Comparison of ENCODE assay signal across 20 cellular contexts in genomic region chr22:38249301-38249700, GRCh38. TPM values are rescaled to one million over a fixed set of nuclear protein-coding genes. Genes with fewer than 3 reads are reported as not detected.
DNase-seq lines count a peak whose midpoint lies in the region; ATAC-seq, FAIRE-seq and TF ChIP-seq lines count a peak whose summit lies in the region.
"Had no signal": no experiment of that assay in that cellular context is flagged by ENCODE, and none has a peak within 500 bp of the region (broad histone marks: within the 10 kb centered on the region; RNA-seq: fewer than 3 reads in every experiment).

No MANE protein-coding gene starts in this region.

- no peak for TF ChIP-seq RAD21 in HepG2 (CRISPR knock-in tag; IDR thresholded peaks at IDR 0.05)

- H3K4me3 Mint-ChIP-seq in neural crest cell = no peak overlapping the region
- H3K4me3 Mint-ChIP-seq: CD14-positive monocyte; CD4-positive, alpha-beta memory T cell had no signal

- CTCF ChIA-PET in HepG2 (lab: Yijun Ruan, JAX; ENCODE audit: low intra/inter-chr PET ratio, low total read pairs) = no interaction called here

- no peak for FAIRE-seq in HepG2 (lab: Jason Lieb, UNC)
- FAIRE-seq: A549, GM12892, GM18507 had no signal

- TF ChIP-seq POLR2A in HepG2 (IDR thresholded peaks at IDR 0.05; ENCODE audit: insufficient read depth in 1 of 2, low read depth in 2 of 2, low read length in 2 of 2) (no peak), right lobe of liver (IDR thresholded peaks at IDR 0.05) (no peak)

- no peaks in the 10 kb centered on the region for H3K27me3 ChIP-seq in HepG2 (ENCODE audit: control insufficient read depth in 1 of 2, insufficient read depth in 2 of 2, low read length in 2 of 2)
- no peaks in the 10 kb centered on the region for H3K27me3 ChIP-seq in right lobe of liver

- peak overlapping the region; percentile 94 for H3K27ac Mint-ChIP-seq in neural crest cell (ENCODE audit: unreplicated experiment)

- no peak overlapping the region for H2AFZ ChIP-seq in HepG2 (ENCODE audit: low read length)
- H2AFZ ChIP-seq: GM23248 had no signal

- no peaks in the 10 kb centered on the region for H3K27me3 Mint-ChIP-seq in neural crest cell (ENCODE audit: low read depth)
- H3K27me3 Mint-ChIP-seq: CD4-positive, alpha-beta memory T cell had no signal

- H3K9me3 ChIP-seq in HepG2 (ENCODE audit: low read length) (no peaks in the 10 kb centered on the region), right lobe of liver (no peaks in the 10 kb centered on the region)
- H3K9me3 ChIP-seq: A549, HAP-1 had no signal

- peaks cover 7% of the 10 kb centered on the region for H3K4me1 Mint-ChIP-seq in neural crest cell

- no peak overlapping the region for H3K9ac ChIP-seq in HepG2 (ENCODE audit: insufficient read depth, low read depth, low read length)
- H3K9ac ChIP-seq: GM23248 had no signal

- in situ Hi-C loops in HepG2 (cut with HindIII; ENCODE audit: extremely low pct_ligation_motif_present, low pct_unique_long_range_greater_than_20kb) = no loop called here

- H3K4me1 ChIP-seq in HepG2 (ENCODE audit: insufficient read depth, low read length) (no peaks in the 10 kb centered on the region), right lobe of liver (no peaks in the 10 kb centered on the region)
- H3K4me1 ChIP-seq: A549, HAP-1 had no signal

- ATAC-seq in HepG2 = no peak
- no peak for ATAC-seq in right lobe of liver
- ATAC-seq: A549 had no signal

- TF ChIP-seq EP300 in HepG2 (IDR thresholded peaks at IDR 0.05; ENCODE audit: low read depth in 2 of 2, low read length in 2 of 2) (no peak), HepG2 (CRISPR knock-in tag; IDR thresholded peaks at IDR 0.05; ENCODE audit: borderline replicate concordance) (no peak)

- TF ChIP-seq CTCF in HepG2 (CRISPR knock-in tag; IDR thresholded peaks at IDR 0.05) = no peak
- TF ChIP-seq CTCF in right lobe of liver (IDR thresholded peaks at IDR 0.05) = no peak
- TF ChIP-seq CTCF in neural crest cell (conservative IDR thresholded peaks at IDR 0.05) = no peak

- H3K36me3 Mint-ChIP-seq in neural crest cell (ENCODE audit: low read depth) = peaks cover 8% of the 10 kb centered on the region

- 0 out of 2 replicates have a peak, but pooled peaks cover 7% of the 10 kb centered on the region for H4K20me1 ChIP-seq in HepG2 (ENCODE audit: insufficient read depth, low read length)

- H3K27ac ChIP-seq in HepG2 (ENCODE audit: extremely low read length, insufficient read depth, low read length) (no peak overlapping the region), right lobe of liver (no peak overlapping the region), cingulate gyrus (ENCODE audit: low read depth, low read length) (peak overlapping the region; percentile 60)
- H3K27ac ChIP-seq: 22Rv1, A549, GM23248, HL-60 had no signal

- H3K9me3 Mint-ChIP-seq in neural crest cell = no peaks in the 10 kb centered on the region

- BruUV-seq in HepG2 (replicated peaks; lab: Mats Ljungman, UMichigan) = no TSS peak

- 97% methylated on average over 3 of the region's 3 CpGs for WGBS in HepG2 (ENCODE audit: low lambda C conversion rate)
- 100% methylated on average over 2 of the region's 3 CpGs for WGBS in right lobe of liver (ENCODE audit: insufficient coverage, low coverage, low lambda C conversion rate, missing lambda C conversion rate)

- no peak for DNase-seq in HepG2 (ENCODE audit: low spot score)
- no peak for DNase-seq in right lobe of liver
- DNase-seq in neural crest cell (ENCODE audit: low read depth, low spot score) = no peak
- DNase-seq in NCI-H2029 treated with DMSO at 0.1 percent for 48 hours (lab: John Stamatoyannopoulos, UW) = no peak
- no peak for DNase-seq in stimulated activated CD4-positive, alpha-beta T cell treated with anti-CD3 and anti-CD28 coated beads, Interleukin-1b, Interleukin-23, amount 100 ng/mL, for 48 hours
- no peak for DNase-seq in effector CD8-positive, alpha-beta T cell (lab: John Stamatoyannopoulos, UW)
- DNase-seq: AML-193; CD4-positive, alpha-beta memory T cell; DMS153; DMS79; GDM1; GM23248 had no signal

- peaks cover 11 to 20% of the 10 kb centered on the region in 2 experiments; a peak in 4 of 5 replicates for H3K36me3 ChIP-seq in HepG2 (replicated peaks in 1 of 2; ENCODE audit: control insufficient read depth in 1 of 2, insufficient read depth in 2 of 2, low read length in 2 of 2)
- peaks cover 0 to 8% (median 3%) of the 10 kb centered on the region in 4 donors for H3K36me3 ChIP-seq in right lobe of liver

- intact Hi-C loops in HepG2 (cut with micrococcal nuclease; ENCODE audit: unreplicated experiment) (no loop called here), right lobe of liver (cut with DNase I) (no loop called here)

- no peak overlapping the region for H3K4me2 ChIP-seq in HepG2 (ENCODE audit: low read depth, low read length)
- H3K4me2 ChIP-seq: A549 had no signal

- no peak overlapping the region for H3K4me3 ChIP-seq in HepG2 (replicated peaks in 1 of 3; ENCODE audit: insufficient read depth in 1 of 3, low read depth in 2 of 3, low read length in 3 of 3)
- H3K4me3 ChIP-seq in right lobe of liver = no peak overlapping the region
- H3K4me3 ChIP-seq: A549, GM23248, HAP-1 had no signal

- H3K79me2 ChIP-seq in HepG2 (ENCODE audit: insufficient read depth, low read length) = peaks cover 11% of the 10 kb centered on the region

- POLR2A ChIA-PET in HepG2 (lab: Yijun Ruan, JAX) = no interaction called here

TF ChIP-seq in HepG2, 621 proteins besides CTCF, POLR2A, EP300 and RAD21:
- TF ChIP-seq NPAS2 (CRISPR knock-in tag; IDR thresholded peaks at IDR 0.05; ENCODE audit: borderline replicate concordance) = no peak
- no peak for TF ChIP-seq TBX2 (CRISPR knock-in tag; IDR thresholded peaks at IDR 0.05; ENCODE audit: borderline replicate concordance)
- peak; percentile 98 for TF ChIP-seq ZNF264 (CRISPR knock-in tag; IDR thresholded peaks at IDR 0.05)

RNA-seq across cellular contexts. Expression of gene TMEM184B, which starts 23.5 kb away (rescaled TPM):
- total RNA-seq in HepG2 (2016; rRNA removed; fragmentation: Illumina TruSeq; extraction: Trizol) (11.8 and 15.9 TPM in 2 replicates), right lobe of liver (10 to 100 TPM in 5 of 6 experiments, 1 to 10 TPM in 1; 7.9 to 42.6 (median 16.9) TPM), neural crest cell (58.3 and 60.3 TPM in 2 replicates)
- 12.8 and 13.5 TPM in 2 replicates for total RNA-seq in HepG2 (2016; cell fraction: cytosol; rRNA removed; fragmentation: Illumina TruSeq; extraction: Trizol; ENCODE audit: low read depth)
- 10.2 and 15.3 TPM in 2 replicates for total RNA-seq in HepG2 (2016; cell fraction: insoluble cytoplasmic fraction; rRNA removed; fragmentation: Illumina TruSeq; extraction: Trizol)
- 32.8 and 33.3 TPM in 2 replicates for total RNA-seq in HepG2 (2016; cell fraction: membrane; rRNA removed; fragmentation: Illumina TruSeq; extraction: Trizol)
- 12.9 and 16.5 TPM in 2 replicates for total RNA-seq in HepG2 (2016; cell fraction: nucleus; rRNA removed; fragmentation: Illumina TruSeq; extraction: Trizol)
- 16.0 and 16.4 TPM in 2 replicates for polyA plus RNA-seq in HepG2 (2011; rRNA removed)
- 13.7 and 14.0 TPM in 2 replicates for polyA plus RNA-seq in HepG2 (2011; cell fraction: cytosol; rRNA removed)
- polyA plus RNA-seq in HepG2 (2011; cell fraction: nucleus; rRNA removed) = 33.2 and 36.0 TPM in 2 replicates
- polyA plus RNA-seq in HepG2 (2012) = 18.5 and 26.5 TPM in 2 replicates
- 13.7 and 14.5 TPM in 2 replicates for polyA plus RNA-seq in HepG2 (2016; cell fraction: cytosol; fragmentation: Illumina TruSeq; extraction: Trizol; ENCODE audit: low read depth)
- 14.5 and 19.7 TPM in 2 replicates for polyA plus RNA-seq in HepG2 (2016; cell fraction: insoluble cytoplasmic fraction; fragmentation: Illumina TruSeq; extraction: Trizol; ENCODE audit: low read depth)
- 34.1 and 39.3 TPM in 2 replicates for polyA plus RNA-seq in HepG2 (2016; cell fraction: membrane; fragmentation: Illumina TruSeq; extraction: Trizol; ENCODE audit: low read depth)
- polyA plus RNA-seq in HepG2 (2016; cell fraction: nucleus; fragmentation: Illumina TruSeq; extraction: Trizol; ENCODE audit: insufficient read depth, low read depth) = 38.4 and 41.0 TPM in 2 replicates
- polyA minus RNA-seq in HepG2 (2011; rRNA and poly(A)+ RNA removed; ENCODE audit: low replicate concordance) = 21.0 and 37.7 TPM in 2 replicates
- polyA minus RNA-seq in HepG2 (2011; cell fraction: cytosol; rRNA and poly(A)+ RNA removed) = 18.8 and 20.9 TPM in 2 replicates
- 8.7 and 10.9 TPM in 2 replicates for polyA minus RNA-seq in HepG2 (2011; cell fraction: nucleus; rRNA and poly(A)+ RNA removed)

RNA-seq across cellular contexts. Expression of gene MAFF, which starts 47.5 kb away (rescaled TPM):
- total RNA-seq in HepG2 (2016; rRNA removed; fragmentation: Illumina TruSeq; extraction: Trizol) = 3.1 and 5.4 TPM in 2 replicates
- total RNA-seq in HepG2 (2016; cell fraction: cytosol; rRNA removed; fragmentation: Illumina TruSeq; extraction: Trizol; ENCODE audit: low read depth) = 1.1 and 1.3 TPM in 2 replicates
- total RNA-seq in HepG2 (2016; cell fraction: insoluble cytoplasmic fraction; rRNA removed; fragmentation: Illumina TruSeq; extraction: Trizol) = 3.7 and 5.5 TPM in 2 replicates
- 2.3 and 2.5 TPM in 2 replicates for total RNA-seq in HepG2 (2016; cell fraction: membrane; rRNA removed; fragmentation: Illumina TruSeq; extraction: Trizol)
- total RNA-seq in HepG2 (2016; cell fraction: nucleus; rRNA removed; fragmentation: Illumina TruSeq; extraction: Trizol) = 4.4 and 6.4 TPM in 2 replicates
- polyA plus RNA-seq in HepG2 (2011; rRNA removed) = 14.3 and 17.1 TPM in 2 replicates
- polyA plus RNA-seq in HepG2 (2011; cell fraction: cytosol; rRNA removed) = 15.6 and 18.3 TPM in 2 replicates
- polyA plus RNA-seq in HepG2 (2011; cell fraction: nucleus; rRNA removed) = 15.7 and 16.6 TPM in 2 replicates
- polyA plus RNA-seq in HepG2 (2012) = 12.4 and 26.2 TPM in 2 replicates
- polyA plus RNA-seq in HepG2 (2016; cell fraction: cytosol; fragmentation: Illumina TruSeq; extraction: Trizol; ENCODE audit: low read depth) = 0.70 and 0.71 TPM in 2 replicates
- 3.5 and 3.7 TPM in 2 replicates for polyA plus RNA-seq in HepG2 (2016; cell fraction: insoluble cytoplasmic fraction; fragmentation: Illumina TruSeq; extraction: Trizol; ENCODE audit: low read depth)
- polyA plus RNA-seq in HepG2 (2016; cell fraction: membrane; fragmentation: Illumina TruSeq; extraction: Trizol; ENCODE audit: low read depth) = 1.2 and 1.9 TPM in 2 replicates
- polyA plus RNA-seq in HepG2 (2016; cell fraction: nucleus; fragmentation: Illumina TruSeq; extraction: Trizol; ENCODE audit: insufficient read depth, low read depth) = 7.1 and 7.9 TPM in 2 replicates
- polyA minus RNA-seq in HepG2 (2011; rRNA and poly(A)+ RNA removed; ENCODE audit: low replicate concordance) = 2.5 and 12.3 TPM in 2 replicates
- 11.3 and 12.8 TPM in 2 replicates for polyA minus RNA-seq in HepG2 (2011; cell fraction: cytosol; rRNA and poly(A)+ RNA removed)
- polyA minus RNA-seq in HepG2 (2011; cell fraction: nucleus; rRNA and poly(A)+ RNA removed) = 7.3 and 8.1 TPM in 2 replicates
- total RNA-seq in right lobe of liver = 10 to 100 TPM in 3 of 6 experiments, 1 to 10 TPM in 3; 2.6 to 30.6 (median 11.0) TPM
- 3.9 and 5.4 TPM in 2 replicates for total RNA-seq in neural crest cell
